Comparison of ENCODE assay signal across 8 cellular contexts in genomic region chr1:117368116-117369108, GRCh38. TPM values are rescaled to one million over a fixed set of nuclear protein-coding genes. Genes with fewer than 3 reads are reported as not detected.
DNase-seq lines count a peak whose midpoint lies in the region; FAIRE-seq and TF ChIP-seq lines count a peak whose summit lies in the region.

No MANE protein-coding gene starts in this region.

- H3K27me3 ChIP-seq in astrocyte (ENCODE audit: insufficient read depth, low read length) (no peaks in the 10 kb centered on the region), stomach smooth muscle (ENCODE audit: control insufficient read depth in 1 of 2, insufficient read depth in 2 of 2, low read length in 2 of 2) (no peaks in the 10 kb centered on the region)

- H3K9me3 ChIP-seq in ES-I3 (ENCODE audit: control insufficient read depth, insufficient read depth, low read length) = no peaks in the 10 kb centered on the region
- H3K9me3 ChIP-seq in astrocyte (ENCODE audit: insufficient read depth, low read depth, low read length) = no peaks in the 10 kb centered on the region
- H3K9me3 ChIP-seq in stomach smooth muscle (ENCODE audit: control insufficient read depth in 2 of 2, low read length in 2 of 2) = no peaks in the 10 kb centered on the region

- H3K36me3 Mint-ChIP-seq in astrocyte (ENCODE audit: low read depth, unreplicated experiment) = no peaks in the 10 kb centered on the region

- peaks cover 57% of the 10 kb centered on the region for H4K20me1 ChIP-seq in astrocyte (ENCODE audit: insufficient read depth, low read length)

- DNase-seq in A172 (ENCODE audit: low spot score) (peak; percentile 16), LNCaP clone FGC (ENCODE audit: low read depth) (no peak), astrocyte (ENCODE audit: low read depth) (peak; percentile 20), kidney tubule cell (ENCODE audit: low spot score) (peak; percentile 57), frontal cortex (ENCODE audit: low spot score in 2 of 2) (no peak), SIG-M5 (lab: John Stamatoyannopoulos, UW) (no peak)

- H3K9ac ChIP-seq in ES-I3 (ENCODE audit: low read depth, low read length) = peak overlapping the region; percentile 98
- H3K9ac ChIP-seq in astrocyte (ENCODE audit: low read length) = peak overlapping the region; percentile 93
- H3K9ac ChIP-seq in stomach smooth muscle (ENCODE audit: low read length in 2 of 2) = peak overlapping the region; percentile 76 to 98

- H3K4me1 ChIP-seq in ES-I3 (ENCODE audit: insufficient read depth, low read length) = peaks cover 23% of the 10 kb centered on the region
- H3K4me1 ChIP-seq in astrocyte (ENCODE audit: insufficient read depth, low read length) = peaks cover 8% of the 10 kb centered on the region
- peaks cover 17% of the 10 kb centered on the region for H3K4me1 ChIP-seq in stomach smooth muscle (ENCODE audit: control insufficient read depth, insufficient read depth, low read length)

- H3K27ac ChIP-seq in astrocyte (ENCODE audit: low read depth, low read length) (peak overlapping the region; percentile 88), stomach smooth muscle (ENCODE audit: low read length) (peak overlapping the region; percentile 92)

- H3K27ac Mint-ChIP-seq in astrocyte (ENCODE audit: unreplicated experiment) = peak overlapping the region; percentile 71

- no peak for TF ChIP-seq CTCF in LNCaP clone FGC (IDR thresholded peaks at IDR 0.05; ENCODE audit: control insufficient read depth, extremely low read depth, insufficient read depth)
- no peak for TF ChIP-seq CTCF in astrocyte (IDR thresholded peaks at IDR 0.05; ENCODE audit: insufficient read depth, low read depth, low read length)

- no peak for FAIRE-seq in astrocyte (lab: Jason Lieb, UNC)
- FAIRE-seq in frontal cortex (lab: Jason Lieb, UNC) = no peak

- peak overlapping the region; percentile 90 for H3K4me3 Mint-ChIP-seq in astrocyte (ENCODE audit: unreplicated experiment)

- no peaks in the 10 kb centered on the region for H3K9me3 Mint-ChIP-seq in astrocyte (ENCODE audit: unreplicated experiment)

- peak overlapping the region; percentile 77 for H3K4me3 ChIP-seq in LNCaP clone FGC (ENCODE audit: low read depth, low read length)
- H3K4me3 ChIP-seq in astrocyte (ENCODE audit: insufficient read depth, low read depth, low read length) = peak overlapping the region; percentile 92
- peak overlapping the region; percentile 82 to 95 for H3K4me3 ChIP-seq in stomach smooth muscle (ENCODE audit: low read length in 2 of 2)

- peaks cover 18% of the 10 kb centered on the region for H3K4me1 Mint-ChIP-seq in astrocyte (ENCODE audit: low read depth, unreplicated experiment)

- peaks cover 65% of the 10 kb centered on the region for H3K79me2 ChIP-seq in astrocyte (ENCODE audit: insufficient read depth, low read length)

- no peaks in the 10 kb centered on the region for H3K27me3 Mint-ChIP-seq in astrocyte (ENCODE audit: low read depth, unreplicated experiment)

- no peaks in the 10 kb centered on the region for H3K36me3 ChIP-seq in ES-I3 (ENCODE audit: insufficient read depth, low read length)
- H3K36me3 ChIP-seq in astrocyte (ENCODE audit: insufficient read depth, low read length) = no peaks in the 10 kb centered on the region
- H3K36me3 ChIP-seq in stomach smooth muscle (ENCODE audit: control insufficient read depth in 2 of 2, insufficient read depth in 2 of 2, low read length in 2 of 2) = no peaks in the 10 kb centered on the region

- H3K4me2 ChIP-seq in astrocyte (ENCODE audit: low read length) = peak overlapping the region; percentile 96

- H2AFZ ChIP-seq in astrocyte (ENCODE audit: low read depth, low read length) = no peak overlapping the region

RNA-seq across cellular contexts. Expression of gene MAN1A2, which starts 1.2 kb away (rescaled TPM):
- 23.9 and 36.4 TPM in 2 replicates for total RNA-seq in A172 (2014; rRNA removed; shearing (Covaris generic))
- 40.9 and 43.5 TPM in 2 replicates for total RNA-seq in astrocyte
- total RNA-seq in frontal cortex = 129 TPM

Comparison
In these comparisons a context has a peak if more than half of its experiments do, and no peak if none do; other contexts are left out.
1. DNase-seq: peak in A172 (single experiment), astrocyte (single experiment) and kidney tubule cell (single experiment); none in LNCaP clone FGC (single experiment), frontal cortex (0 of 2) and SIG-M5 (single experiment).
2. Peak in every context shown above with its lines, with median percentiles within 50 percentile points of each other: H3K9ac ChIP-seq and H3K4me3 ChIP-seq.